1 cellular context compared by ENCODE assay signal in the genomic region with DNA sequence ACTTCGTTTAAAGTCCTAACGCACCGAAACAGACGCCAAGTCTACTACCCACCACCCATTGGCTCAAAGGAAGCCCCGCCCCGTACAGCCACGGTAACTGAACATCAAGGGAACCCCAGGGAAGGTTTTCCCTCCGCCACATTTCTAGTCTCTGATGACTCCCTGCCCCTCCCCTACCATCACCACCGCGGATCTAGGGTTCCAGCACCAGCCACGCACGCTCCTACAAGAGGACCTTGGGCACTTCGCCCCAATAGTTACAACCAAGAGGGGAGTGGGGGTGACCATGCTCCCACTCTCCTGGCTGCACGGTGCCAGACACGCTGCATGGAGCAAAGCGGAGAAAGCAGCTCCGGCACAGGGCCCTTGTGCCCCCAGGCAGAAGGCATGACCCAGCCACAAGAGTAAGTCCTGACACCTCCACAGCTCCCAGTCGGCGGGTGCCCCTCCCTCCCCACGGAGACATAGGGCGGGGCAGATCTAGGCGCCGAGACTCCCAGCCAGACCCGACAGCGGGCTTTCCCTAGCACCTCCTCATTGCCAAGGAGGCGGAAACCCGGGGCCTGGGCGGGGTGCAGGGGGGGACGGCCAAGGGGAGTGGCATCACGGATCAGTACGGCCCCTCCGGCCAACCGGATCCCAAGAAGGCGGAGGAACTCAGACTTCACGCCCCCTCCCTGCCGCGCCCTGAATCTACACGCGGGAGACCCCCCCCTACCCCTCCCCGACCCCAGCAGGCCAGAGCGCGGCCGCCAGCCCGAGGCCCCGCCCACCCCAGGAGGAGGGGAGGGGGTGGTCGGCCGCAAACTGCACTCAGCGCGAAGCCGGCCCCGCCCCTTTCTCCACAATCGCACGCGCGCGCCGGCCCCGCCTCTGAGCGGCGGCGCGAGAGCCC.
TF ChIP-seq lines count a peak whose summit lies in the region.

No MANE protein-coding gene starts in this region.

TF ChIP-seq in HEK293, 187 proteins besides CTCF, POLR2A, EP300 and RAD21 (continued from another document and continues in another):
- TF ChIP-seq, protein P1, sequence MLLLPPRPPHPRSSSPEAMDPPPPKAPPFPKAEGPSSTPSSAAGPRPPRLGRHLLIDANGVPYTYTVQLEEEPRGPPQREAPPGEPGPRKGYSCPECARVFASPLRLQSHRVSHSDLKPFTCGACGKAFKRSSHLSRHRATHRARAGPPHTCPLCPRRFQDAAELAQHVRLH (tag by site-specific recombination; IDR thresholded peaks at IDR 0.05), result peak; percentile 87
- TF ChIP-seq ZNF510 (tag by site-specific recombination; IDR thresholded peaks at IDR 0.05; ENCODE audit: insufficient replicate concordance) (no peak), ZNF132 (tag by site-specific recombination; IDR thresholded peaks at IDR 0.05; ENCODE audit: borderline replicate concordance) (no peak), ZNF2 (tag by site-specific recombination; IDR thresholded peaks at IDR 0.05) (peak; percentile 88; the same call in 1 of the 2 replicates), KLF7 (tag by site-specific recombination; IDR thresholded peaks at IDR 0.05; ENCODE audit: borderline replicate concordance) (peak; percentile 86; the same call in 1 of the 2 replicates), ZNF785 (tag by site-specific recombination; IDR thresholded peaks at IDR 0.05) (no peak), ZNF624 (tag by site-specific recombination; IDR thresholded peaks at IDR 0.05) (no peak), ZNF791 (tag by site-specific recombination; IDR thresholded peaks at IDR 0.05) (no peak), ZNF223 (tag by site-specific recombination; IDR thresholded peaks at IDR 0.05) (no peak), ZNF610 (tag by site-specific recombination; IDR thresholded peaks at IDR 0.05; ENCODE audit: borderline replicate concordance) (no peak), ZNF292 (tag by site-specific recombination; IDR thresholded peaks at IDR 0.05; ENCODE audit: borderline replicate concordance, low read depth) (no peak), ZNF621 (tag by site-specific recombination; IDR thresholded peaks at IDR 0.05) (no peak), ZNF768 (tag by site-specific recombination; IDR thresholded peaks at IDR 0.05) (no peak), REPIN1 (tag by site-specific recombination; IDR thresholded peaks at IDR 0.05; ENCODE audit: low read depth) (no peak), ZNF174 (tag by site-specific recombination; IDR thresholded peaks at IDR 0.05) (no peak), ZNF585B (tag by site-specific recombination; IDR thresholded peaks at IDR 0.05) (no peak), ZNF24 (tag by site-specific recombination; IDR thresholded peaks at IDR 0.05) (peak; percentile 80; the same call in 1 of the 2 replicates), KLF1 (tag by site-specific recombination; IDR thresholded peaks at IDR 0.05) (peak; percentile 90), ZBTB7A (tag by site-specific recombination; IDR thresholded peaks at IDR 0.05; ENCODE audit: low read depth) (peak; percentile 44; the same call in 1 of the 2 replicates), ZNF169 (tag by site-specific recombination; IDR thresholded peaks at IDR 0.05) (no peak), ZNF629 (tag by site-specific recombination; IDR thresholded peaks at IDR 0.05) (peak; percentile 86), MYNN (tag by site-specific recombination; IDR thresholded peaks at IDR 0.05; ENCODE audit: borderline replicate concordance) (no peak), ZNF660 (tag by site-specific recombination; IDR thresholded peaks at IDR 0.05) (0 out of 2 replicates have a peak, but pooled peaks have one; percentile 52), GFI1B (tag by site-specific recombination; IDR thresholded peaks at IDR 0.05) (no peak), ZNF747 (tag by site-specific recombination; IDR thresholded peaks at IDR 0.05) (no peak), ZNF341 (tag by site-specific recombination; IDR thresholded peaks at IDR 0.05; ENCODE audit: low read depth) (peak; percentile 93), ZNF311 (tag by site-specific recombination; IDR thresholded peaks at IDR 0.05; ENCODE audit: borderline replicate concordance) (no peak), ZNF274 (IDR thresholded peaks at IDR 0.05; ENCODE audit: low read length) (no peak), ZNF274 (tag by site-specific recombination; IDR thresholded peaks at IDR 0.05; ENCODE audit: borderline replicate concordance) (no peak), HOXA7 (CRISPR knock-in tag; IDR thresholded peaks at IDR 0.05; ENCODE audit: borderline replicate concordance) (no peak), ZBTB48 (tag by site-specific recombination; IDR thresholded peaks at IDR 0.05) (peak; percentile 99), ZBTB1 (tag by site-specific recombination; IDR thresholded peaks at IDR 0.05) (peak; percentile 44; the same call in 1 of the 2 replicates), ZNF626 (tag by site-specific recombination; IDR thresholded peaks at IDR 0.05) (no peak), ZNF776 (tag by site-specific recombination; IDR thresholded peaks at IDR 0.05; ENCODE audit: borderline replicate concordance) (no peak)
- TF ChIP-seq, protein P2, sequence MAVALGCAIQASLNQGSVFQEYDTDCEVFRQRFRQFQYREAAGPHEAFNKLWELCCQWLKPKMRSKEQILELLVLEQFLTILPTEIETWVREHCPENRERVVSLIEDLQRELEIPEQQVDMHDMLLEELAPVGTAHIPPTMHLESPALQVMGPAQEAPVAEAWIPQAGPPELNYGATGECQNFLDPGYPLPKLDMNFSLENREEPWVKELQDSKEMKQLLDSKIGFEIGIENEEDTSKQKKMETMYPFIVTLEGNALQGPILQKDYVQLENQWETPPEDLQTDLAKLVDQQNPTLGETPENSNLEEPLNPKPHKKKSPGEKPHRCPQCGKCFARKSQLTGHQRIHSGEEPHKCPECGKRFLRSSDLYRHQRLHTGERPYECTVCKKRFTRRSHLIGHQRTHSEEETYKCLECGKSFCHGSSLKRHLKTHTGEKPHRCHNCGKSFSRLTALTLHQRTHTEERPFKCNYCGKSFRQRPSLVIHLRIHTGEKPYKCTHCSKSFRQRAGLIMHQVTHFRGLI (tag by site-specific recombination; IDR thresholded peaks at IDR 0.05), result no peak; the same call in 1 of the 2 replicates
- TF ChIP-seq, protein P3, sequence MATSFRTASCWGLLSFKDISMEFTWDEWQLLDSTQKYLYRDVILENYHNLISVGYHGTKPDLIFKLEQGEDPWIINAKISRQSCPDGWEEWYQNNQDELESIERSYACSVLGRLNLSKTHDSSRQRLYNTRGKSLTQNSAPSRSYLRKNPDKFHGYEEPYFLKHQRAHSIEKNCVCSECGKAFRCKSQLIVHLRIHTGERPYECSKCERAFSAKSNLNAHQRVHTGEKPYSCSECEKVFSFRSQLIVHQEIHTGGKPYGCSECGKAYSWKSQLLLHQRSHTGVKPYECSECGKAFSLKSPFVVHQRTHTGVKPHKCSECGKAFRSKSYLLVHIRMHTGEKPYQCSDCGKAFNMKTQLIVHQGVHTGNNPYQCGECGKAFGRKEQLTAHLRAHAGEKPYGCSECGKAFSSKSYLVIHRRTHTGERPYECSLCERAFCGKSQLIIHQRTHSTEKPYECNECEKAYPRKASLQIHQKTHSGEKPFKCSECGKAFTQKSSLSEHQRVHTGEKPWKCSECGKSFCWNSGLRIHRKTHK (tag by site-specific recombination; IDR thresholded peaks at IDR 0.05), result no peak
- TF ChIP-seq, protein P4, sequence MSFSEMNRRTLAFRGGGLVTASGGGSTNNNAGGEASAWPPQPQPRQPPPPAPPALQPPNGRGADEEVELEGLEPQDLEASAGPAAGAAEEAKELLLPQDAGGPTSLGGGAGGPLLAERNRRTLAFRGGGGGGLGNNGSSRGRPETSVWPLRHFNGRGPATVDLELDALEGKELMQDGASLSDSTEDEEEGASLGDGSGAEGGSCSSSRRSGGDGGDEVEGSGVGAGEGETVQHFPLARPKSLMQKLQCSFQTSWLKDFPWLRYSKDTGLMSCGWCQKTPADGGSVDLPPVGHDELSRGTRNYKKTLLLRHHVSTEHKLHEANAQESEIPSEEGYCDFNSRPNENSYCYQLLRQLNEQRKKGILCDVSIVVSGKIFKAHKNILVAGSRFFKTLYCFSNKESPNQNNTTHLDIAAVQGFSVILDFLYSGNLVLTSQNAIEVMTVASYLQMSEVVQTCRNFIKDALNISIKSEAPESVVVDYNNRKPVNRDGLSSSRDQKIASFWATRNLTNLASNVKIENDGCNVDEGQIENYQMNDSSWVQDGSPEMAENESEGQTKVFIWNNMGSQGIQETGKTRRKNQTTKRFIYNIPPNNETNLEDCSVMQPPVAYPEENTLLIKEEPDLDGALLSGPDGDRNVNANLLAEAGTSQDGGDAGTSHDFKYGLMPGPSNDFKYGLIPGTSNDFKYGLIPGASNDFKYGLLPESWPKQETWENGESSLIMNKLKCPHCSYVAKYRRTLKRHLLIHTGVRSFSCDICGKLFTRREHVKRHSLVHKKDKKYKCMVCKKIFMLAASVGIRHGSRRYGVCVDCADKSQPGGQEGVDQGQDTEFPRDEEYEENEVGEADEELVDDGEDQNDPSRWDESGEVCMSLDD (tag by site-specific recombination; IDR thresholded peaks at IDR 0.05), result peak; percentile 98
- TF ChIP-seq, protein P5, sequence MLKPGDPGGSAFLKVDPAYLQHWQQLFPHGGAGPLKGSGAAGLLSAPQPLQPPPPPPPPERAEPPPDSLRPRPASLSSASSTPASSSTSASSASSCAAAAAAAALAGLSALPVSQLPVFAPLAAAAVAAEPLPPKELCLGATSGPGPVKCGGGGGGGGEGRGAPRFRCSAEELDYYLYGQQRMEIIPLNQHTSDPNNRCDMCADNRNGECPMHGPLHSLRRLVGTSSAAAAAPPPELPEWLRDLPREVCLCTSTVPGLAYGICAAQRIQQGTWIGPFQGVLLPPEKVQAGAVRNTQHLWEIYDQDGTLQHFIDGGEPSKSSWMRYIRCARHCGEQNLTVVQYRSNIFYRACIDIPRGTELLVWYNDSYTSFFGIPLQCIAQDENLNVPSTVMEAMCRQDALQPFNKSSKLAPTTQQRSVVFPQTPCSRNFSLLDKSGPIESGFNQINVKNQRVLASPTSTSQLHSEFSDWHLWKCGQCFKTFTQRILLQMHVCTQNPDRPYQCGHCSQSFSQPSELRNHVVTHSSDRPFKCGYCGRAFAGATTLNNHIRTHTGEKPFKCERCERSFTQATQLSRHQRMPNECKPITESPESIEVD (tag by site-specific recombination; IDR thresholded peaks at IDR 0.05), result no peak
- TF ChIP-seq, protein P6, sequence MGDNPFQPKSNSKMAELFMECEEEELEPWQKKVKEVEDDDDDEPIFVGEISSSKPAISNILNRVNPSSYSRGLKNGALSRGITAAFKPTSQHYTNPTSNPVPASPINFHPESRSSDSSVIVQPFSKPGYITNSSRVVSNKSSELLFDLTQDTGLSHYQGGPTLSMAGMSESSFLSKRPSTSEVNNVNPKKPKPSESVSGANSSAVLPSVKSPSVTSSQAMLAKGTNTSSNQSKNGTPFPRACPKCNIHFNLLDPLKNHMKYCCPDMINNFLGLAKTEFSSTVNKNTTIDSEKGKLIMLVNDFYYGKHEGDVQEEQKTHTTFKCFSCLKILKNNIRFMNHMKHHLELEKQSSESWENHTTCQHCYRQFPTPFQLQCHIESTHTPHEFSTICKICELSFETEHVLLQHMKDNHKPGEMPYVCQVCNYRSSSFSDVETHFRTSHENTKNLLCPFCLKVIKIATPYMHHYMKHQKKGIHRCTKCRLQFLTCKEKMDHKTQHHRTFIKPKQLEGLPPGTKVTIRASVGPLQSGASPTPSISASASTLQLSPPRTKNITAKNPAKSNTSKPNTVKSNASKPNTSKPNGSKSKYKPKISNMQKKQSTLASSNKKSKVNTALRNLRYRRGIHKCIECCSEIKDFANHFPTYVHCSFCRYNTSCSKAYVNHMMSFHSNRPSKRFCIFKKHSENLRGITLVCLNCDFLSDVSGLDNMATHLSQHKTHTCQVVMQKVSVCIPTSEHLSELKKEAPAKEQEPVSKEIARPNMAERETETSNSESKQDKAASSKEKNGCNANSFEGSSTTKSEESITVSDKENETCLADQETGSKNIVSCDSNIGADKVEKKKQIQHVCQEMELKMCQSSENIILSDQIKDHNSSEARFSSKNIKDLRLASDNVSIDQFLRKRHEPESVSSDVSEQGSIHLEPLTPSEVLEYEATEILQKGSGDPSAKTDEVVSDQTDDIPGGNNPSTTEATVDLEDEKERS (tag by site-specific recombination; IDR thresholded peaks at IDR 0.05), result no peak
- TF ChIP-seq, protein P7, sequence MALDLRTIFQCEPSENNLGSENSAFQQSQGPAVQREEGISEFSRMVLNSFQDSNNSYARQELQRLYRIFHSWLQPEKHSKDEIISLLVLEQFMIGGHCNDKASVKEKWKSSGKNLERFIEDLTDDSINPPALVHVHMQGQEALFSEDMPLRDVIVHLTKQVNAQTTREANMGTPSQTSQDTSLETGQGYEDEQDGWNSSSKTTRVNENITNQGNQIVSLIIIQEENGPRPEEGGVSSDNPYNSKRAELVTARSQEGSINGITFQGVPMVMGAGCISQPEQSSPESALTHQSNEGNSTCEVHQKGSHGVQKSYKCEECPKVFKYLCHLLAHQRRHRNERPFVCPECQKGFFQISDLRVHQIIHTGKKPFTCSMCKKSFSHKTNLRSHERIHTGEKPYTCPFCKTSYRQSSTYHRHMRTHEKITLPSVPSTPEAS (tag by site-specific recombination; IDR thresholded peaks at IDR 0.05), result no peak
